In genomic region chr7:150978136-150978789, GRCh38 we compare ENCODE assay signal across 8 cellular contexts. TPM values are rescaled to one million over a fixed set of nuclear protein-coding genes. Genes with fewer than 3 reads are reported as not detected.
DNase-seq lines count a peak whose midpoint lies in the region; ATAC-seq, FAIRE-seq and TF ChIP-seq lines count a peak whose summit lies in the region.

KCNH2 (minus strand) TSS chr7:150978321; CDS start chr7:150977913, 408 bp downstream.

- no peak for FAIRE-seq in urothelium cell line (lab: Jason Lieb, UNC)

- no peaks in the 10 kb centered on the region for H3K9me3 Mint-ChIP-seq in mesothelial cell of epicardium

- H3K27ac ChIP-seq in HUES48 (ENCODE audit: low read depth, low read length) (peak within 1 kb of the TSS; percentile 4), OCI-LY7 (ENCODE audit: low read depth, low read length, poor library complexity, severe bottlenecking) (peak within 1 kb of the TSS; percentile 9)

- no peaks in the 10 kb centered on the region for H3K79me2 ChIP-seq in OCI-LY7 (ENCODE audit: insufficient read depth, low read depth, low read length)

- no peak within 1 kb of the TSS for H3K9ac ChIP-seq in HUES48 (ENCODE audit: low read depth, low read length)

- POLR2A ChIA-PET in OCI-LY7 (lab: Charles Lee): interaction anchor here (0.7 to 1.4 kb wide), 2 partner anchors 80 to 295 kb away, joined by 3 to 5 read pairs; no protein-coding TSS in a partner anchor

- intact Hi-C loops in OCI-LY7 (cut with micrococcal nuclease; ENCODE audit: unreplicated experiment): loop anchor here (10.0 kb wide), 2 partner anchors 107 to 603 kb away; partner anchors contain the start of genes AGAP3, FASTK, TMUB1 and ZNF775

- no TSS peak for BruUV-seq in OCI-LY7 (replicated peaks; lab: Mats Ljungman, UMichigan)

- no peaks in the 10 kb centered on the region for H3K9me3 ChIP-seq in HUES48 (ENCODE audit: control insufficient read depth, insufficient read depth, low read length)
- H3K9me3 ChIP-seq in OCI-LY7 (ENCODE audit: low read length): no peaks in the 10 kb centered on the region

- no peaks in the 10 kb centered on the region for H4K20me1 ChIP-seq in OCI-LY7 (ENCODE audit: insufficient read depth, low read length)

- peaks cover 84% of the 10 kb centered on the region for H3K27me3 Mint-ChIP-seq in mesothelial cell of epicardium (ENCODE audit: low read depth)

- H3K36me3 ChIP-seq in HUES48 (ENCODE audit: control insufficient read depth, insufficient read depth, low read length) (no peaks in the 10 kb centered on the region), OCI-LY7 (ENCODE audit: insufficient read depth, low read length) (no peaks in the 10 kb centered on the region)

- H3K27me3 ChIP-seq in HUES48 (ENCODE audit: control insufficient read depth, insufficient read depth, low read length): peaks cover 70% of the 10 kb centered on the region

- CTCF ChIA-PET in OCI-LY7 (lab: Charles Lee; ENCODE audit: unreplicated experiment): interaction anchor here (0.6 kb wide), 1 partner anchor 10 kb away, joined by 6 read pairs; no protein-coding TSS in a partner anchor

- H3K4me1 Mint-ChIP-seq in mesothelial cell of epicardium: peaks cover 25% of the 10 kb centered on the region

- H3K4me1 ChIP-seq in HUES48 (ENCODE audit: control insufficient read depth, insufficient read depth, low read length) (peaks cover 42% of the 10 kb centered on the region), OCI-LY7 (ENCODE audit: insufficient read depth, low read length, poor library complexity, severe bottlenecking) (peaks cover 45% of the 10 kb centered on the region)

- H3K4me3 ChIP-seq in HUES48 (ENCODE audit: low read depth, low read length) (peak within 1 kb of the TSS; percentile 61), OCI-LY7 (ENCODE audit: low read depth, low read length, poor library complexity, severe bottlenecking) (peak within 1 kb of the TSS; percentile 72)

- peak within 1 kb of the TSS; percentile 74 for H3K4me3 Mint-ChIP-seq in mesothelial cell of epicardium

- ATAC-seq in HG03378 (IDR thresholded peaks at IDR 0.05; ENCODE audit: unreplicated experiment) (no peak), HG03457 (IDR thresholded peaks at IDR 0.05; ENCODE audit: unreplicated experiment) (no peak)

- H2AFZ ChIP-seq in OCI-LY7 (ENCODE audit: low read length): peak within 1 kb of the TSS; percentile 80

- peak within 1 kb of the TSS; percentile 97 for H3K4me2 ChIP-seq in OCI-LY7 (ENCODE audit: low read length)

- H3K9me2 ChIP-seq in OCI-LY7 (ENCODE audit: insufficient read depth, low read length): no peaks in the 10 kb centered on the region

- DNase-seq in Ammon's horn (ENCODE audit: low spot score) (peak; percentile 71), OCI-LY7 (ENCODE audit: low spot score) (peak; percentile 78), cerebellar cortex (ENCODE audit: low spot score) (peak; percentile 80), mesothelial cell of epicardium (ENCODE audit: low spot score in 2 of 2, unreplicated experiment in 2 of 2) (no peak), urothelium cell line (ENCODE audit: low spot score) (peak; percentile 71)

- no peak within 1 kb of the TSS for H3K27ac Mint-ChIP-seq in mesothelial cell of epicardium

- TF ChIP-seq CTCF in OCI-LY7 (conservative IDR thresholded peaks at IDR 0.05; ENCODE audit: low read length) (no peak), mesothelial cell of epicardium (IDR thresholded peaks at IDR 0.05; ENCODE audit: unreplicated experiment) (no peak)

- no peaks in the 10 kb centered on the region for H3K36me3 Mint-ChIP-seq in mesothelial cell of epicardium

RNA-seq across cellular contexts. Expression of gene KCNH2, which starts in this region (rescaled TPM):
- 4.0 and 7.5 TPM in 2 replicates for total RNA-seq in OCI-LY7 (2014; rRNA removed; shearing (Covaris generic))
- 5.8 and 6.2 TPM in 2 replicates for total RNA-seq in OCI-LY7 (2022)
- total RNA-seq in mesothelial cell of epicardium: 11.2 to 12.3 TPM (median 11.7 TPM) in 3 replicates

Comparison
In these comparisons a context has a peak if more than half of its experiments do, and no peak if none do; other contexts are left out.
1. DNase-seq: peak in Ammon's horn (single experiment), OCI-LY7 (single experiment), cerebellar cortex (single experiment) and urothelium cell line (single experiment); none in mesothelial cell of epicardium (0 of 2).